Comparison of ENCODE assay signal across 26 cellular contexts in genomic region chr11:114343020-114343419, GRCh38. TPM values are rescaled to one million over a fixed set of nuclear protein-coding genes. Genes with fewer than 3 reads are reported as not detected.
DNase-seq lines count a peak whose midpoint lies in the region; ATAC-seq, FAIRE-seq and TF ChIP-seq lines count a peak whose summit lies in the region.
"Had no signal": no experiment of that assay in that cellular context is flagged by ENCODE, and none has a peak within 500 bp of the region (broad histone marks: within the 10 kb centered on the region; RNA-seq: fewer than 3 reads in every experiment).

No MANE protein-coding gene starts in this region.

- H4K20me1 ChIP-seq in MM.1S (ENCODE audit: insufficient read depth, low read length) (no peaks in the 10 kb centered on the region), PC-3 (ENCODE audit: low read length) (no peaks in the 10 kb centered on the region), H1 (replicated peaks in 1 of 2; ENCODE audit: control insufficient read depth in 1 of 2, insufficient read depth in 2 of 2, low read length in 2 of 2) (no peaks in the 10 kb centered on the region)
- H4K20me1 ChIP-seq: BLaER1 treated with 17β-estradiol and CSF1 and Interleukin-3, amounts not matched to agents 10 nM and 100 nM had no signal

- no peak overlapping the region for H2BK12ac ChIP-seq in H1 (ENCODE audit: low read depth, low read length)

- no peak overlapping the region for H2BK120ac ChIP-seq in H1 (replicated peaks; ENCODE audit: low read depth, low read length)

- H2BK15ac ChIP-seq in H1 (ENCODE audit: low read length) = no peak overlapping the region

- no peak overlapping the region for H4K91ac ChIP-seq in H1 (replicated peaks; ENCODE audit: insufficient read length, low read length)

- no peaks in the 10 kb centered on the region for H3K79me1 ChIP-seq in H1 (ENCODE audit: low read depth, low read length)

- no peaks in the 10 kb centered on the region for H3K79me2 ChIP-seq in MM.1S (ENCODE audit: low read length)
- no peaks in the 10 kb centered on the region for H3K79me2 ChIP-seq in PC-3 (ENCODE audit: low read length)
- H3K79me2 ChIP-seq in H1 (ENCODE audit: control insufficient read depth in 1 of 2, insufficient read depth in 2 of 2, low read length in 2 of 2) = no peaks in the 10 kb centered on the region

- no peak for TF ChIP-seq CTCF in MM.1S (IDR thresholded peaks at IDR 0.05; ENCODE audit: low read length)
- TF ChIP-seq CTCF in PC-3 (conservative IDR thresholded peaks at IDR 0.05; ENCODE audit: low read depth, low read length) = no peak
- TF ChIP-seq CTCF in H1 (IDR thresholded peaks at IDR 0.05; ENCODE audit: control extremely low read depth in 1 of 3, insufficient read depth in 1 of 3, low read depth in 1 of 3, low read length in 3 of 3) = no peak

- H2BK20ac ChIP-seq in H1 (ENCODE audit: low read length) = no peak overlapping the region

- H3K9me2 ChIP-seq in MM.1S (replicated peaks; ENCODE audit: insufficient read depth, low read length) (no peaks in the 10 kb centered on the region), PC-3 (replicated peaks; ENCODE audit: low read length) (no peaks in the 10 kb centered on the region)

- H3K27ac ChIP-seq in MM.1S (ENCODE audit: low read length) = peak overlapping the region; percentile 31; the same call in 1 of the 2 replicates
- H3K27ac ChIP-seq in PC-3 (ENCODE audit: low read length) = no peak overlapping the region
- no peak overlapping the region for H3K27ac ChIP-seq in H1 (ENCODE audit: low read depth, low read length)
- H3K27ac ChIP-seq: BLaER1 treated with 17β-estradiol and CSF1 and Interleukin-3, amounts not matched to agents 10 nM and 100 nM had no signal

- DNase-seq in MM.1S (no peak), PC-3 (no peak), H1 (ENCODE audit: low read depth in 1 of 2, low spot score in 2 of 2) (no peak), HuH-7.5 (ENCODE audit: low spot score) (no peak)
- DNase-seq: 8988T; ACHN; AML-193; BE2C; CD4-positive, alpha-beta T cell; CD8-positive, alpha-beta memory T cell; DMS 273 treated with DMSO at 0.1 percent for 48 hours; DMS79; EL; GDM1; HFFc6 had no signal

- CTCF ChIA-PET in PC-3 (lab: Charles Lee) = no interaction called here
- CTCF ChIA-PET in H1 (lab: Charles Lee; ENCODE audit: partially characterized antibody) = interaction anchor here (2.3 kb wide), 1 partner anchor 244 kb away, joined by 7 read pairs; no protein-coding TSS in a partner anchor

- H4K5ac ChIP-seq in H1 (ENCODE audit: insufficient read length, low read depth, low read length) = no peak overlapping the region

- no peak overlapping the region for H3K4me3 ChIP-seq in MM.1S (ENCODE audit: low read length)
- no peak overlapping the region for H3K4me3 ChIP-seq in PC-3 (ENCODE audit: low read length)
- H3K4me3 ChIP-seq in H1 (ENCODE audit: extremely low read depth in 1 of 4, insufficient read depth in 2 of 4, low read depth in 3 of 4, low read length in 4 of 4) = no peak overlapping the region
- H3K4me3 ChIP-seq: A549; BLaER1 treated with 17β-estradiol and CSF1 and Interleukin-3, amounts not matched to agents 10 nM and 100 nM; GM12878; GM23338; HAP-1 had no signal

- ATAC-seq in PC-3 (no peak), HG02610 (IDR thresholded peaks at IDR 0.05; ENCODE audit: unreplicated experiment) (no peak), GM21360 (IDR thresholded peaks at IDR 0.05; ENCODE audit: unreplicated experiment) (no peak)
- ATAC-seq: A549, GM12878, GM23338 had no signal

- no peak overlapping the region for H3K56ac ChIP-seq in H1 (replicated peaks; ENCODE audit: insufficient read length, low read depth, low read length)

- TF ChIP-seq EP300 in H1 (IDR thresholded peaks at IDR 0.05; ENCODE audit: borderline replicate concordance in 1 of 2, low read depth in 2 of 2, low read length in 2 of 2) = no peak

- H3K4me1 ChIP-seq in MM.1S (ENCODE audit: low read length) (peaks cover 32% of the 10 kb centered on the region), PC-3 (ENCODE audit: insufficient read depth, low read length) (peaks cover 10% of the 10 kb centered on the region; the same call in 1 of the 2 replicates), H1 (replicated peaks in 1 of 4; ENCODE audit: control insufficient read depth in 3 of 4, insufficient read depth in 4 of 4, low read length in 3 of 4) (peaks cover 0 to 4% (median 3%) of the 10 kb centered on the region in 4 experiments; a peak in 2 of 7 replicates)
- H3K4me1 ChIP-seq: HAP-1 had no signal

- no peak overlapping the region for H3K4ac ChIP-seq in H1 (replicated peaks; ENCODE audit: insufficient read length, low read depth, low read length)

- H3K4me2 ChIP-seq in MM.1S (ENCODE audit: low read depth, low read length) (no peak overlapping the region), PC-3 (ENCODE audit: low read length) (no peak overlapping the region), H1 (ENCODE audit: insufficient read depth in 1 of 2, low read depth in 2 of 2, low read length in 2 of 2) (no peak overlapping the region)
- H3K4me2 ChIP-seq: A549; BLaER1 treated with 17β-estradiol and CSF1 and Interleukin-3, amounts not matched to agents 10 nM and 100 nM; GM23338 had no signal

- TF ChIP-seq RAD21 in H1 (IDR thresholded peaks at IDR 0.05 in 1 of 2, conservative IDR thresholded peaks at IDR 0.05 in 1 of 2; ENCODE audit: low read depth in 2 of 2, low read length in 2 of 2) = no peak

- POLR2A ChIA-PET in PC-3 (lab: Charles Lee; ENCODE audit: unreplicated experiment) = no interaction called here
- POLR2A ChIA-PET in H1 (lab: Charles Lee; ENCODE audit: partially characterized antibody) = no interaction called here

- TF ChIP-seq POLR2A in H1 (IDR thresholded peaks at IDR 0.05; ENCODE audit: control extremely low read depth in 1 of 2, low read depth in 2 of 2, low read length in 2 of 2) = no peak

- H3K9ac ChIP-seq in MM.1S (ENCODE audit: low read length) (no peak overlapping the region), PC-3 (ENCODE audit: low read length) (no peak overlapping the region), H1 (replicated peaks in 1 of 4; ENCODE audit: extremely low read depth in 1 of 4, low read depth in 3 of 4, low read length in 3 of 4) (no peak overlapping the region)
- H3K9ac ChIP-seq: BLaER1 treated with 17β-estradiol and CSF1 and Interleukin-3, amounts not matched to agents 10 nM and 100 nM had no signal

- no peak overlapping the region for H2BK5ac ChIP-seq in H1 (ENCODE audit: low read depth, low read length)

- H2AK5ac ChIP-seq in H1 (ENCODE audit: low read depth, low read length) = no peak overlapping the region

- H2AFZ ChIP-seq in MM.1S (ENCODE audit: low read length) (no peak overlapping the region), PC-3 (ENCODE audit: low read length) (peak overlapping the region; percentile 51), H1 (ENCODE audit: low read length) (0 out of 2 replicates have a peak overlapping the region, but pooled peaks have one; percentile 90)
- H2AFZ ChIP-seq: GM23338 had no signal

- 90% methylated on average over 6 of the region's 6 CpGs; no CpG with 5 or more reads in 1 of the 2 experiments for WGBS in H1 (ENCODE audit: extremely low coverage in 1 of 2, insufficient coverage in 1 of 2, insufficient read length in 1 of 2, insufficient replicate concordance in 2 of 2, low coverage in 1 of 2, low lambda C conversion rate in 2 of 2, missing lambda C conversion rate in 1 of 2), 2 experiments

- no TSS peak for BruUV-seq in PC-3 (replicated peaks; lab: Mats Ljungman, UMichigan)

- H4K8ac ChIP-seq in H1 (ENCODE audit: extremely low read depth, insufficient read depth, low read length) = no peak overlapping the region

- H3F3A ChIP-seq in MM.1S (ENCODE audit: insufficient read depth, low read length) (peaks cover 29% of the 10 kb centered on the region), PC-3 (ENCODE audit: low read length, unreplicated experiment) (no peaks in the 10 kb centered on the region)

- FAIRE-seq in H1 (lab: Jason Lieb, UNC) = no peak
- FAIRE-seq: A549, D721Med, GM12878, GM19239, H54 had no signal

- H3K36me3 ChIP-seq in MM.1S (replicated peaks; ENCODE audit: insufficient read depth, low read length) (no peaks in the 10 kb centered on the region), PC-3 (ENCODE audit: low read depth, low read length) (no peaks in the 10 kb centered on the region; the same call in 1 of the 2 replicates), H1 (ENCODE audit: control insufficient read depth in 2 of 4, insufficient read depth in 4 of 4, low read length in 3 of 4) (no peaks in the 10 kb centered on the region)
- H3K36me3 ChIP-seq: BE2C; BLaER1 treated with 17β-estradiol and CSF1 and Interleukin-3, amounts not matched to agents 10 nM and 100 nM; HAP-1 had no signal

- H3K23me2 ChIP-seq in H1 (ENCODE audit: low read depth, low read length) = no peaks in the 10 kb centered on the region

- no peak overlapping the region for H3K14ac ChIP-seq in H1 (ENCODE audit: insufficient read length)

- no peaks in the 10 kb centered on the region for H3K9me3 ChIP-seq in MM.1S (replicated peaks; ENCODE audit: insufficient read depth, low read length)
- no peaks in the 10 kb centered on the region for H3K9me3 ChIP-seq in PC-3 (ENCODE audit: low read length)
- H3K9me3 ChIP-seq in H1 (ENCODE audit: insufficient read depth in 2 of 2, low read depth in 1 of 2, low read length in 1 of 2) = peaks cover 7% of the 10 kb centered on the region in 2 experiments; a peak in 3 of 4 replicates
- H3K9me3 ChIP-seq: A549, BE2C, HAP-1 had no signal

- no peak overlapping the region for H3K23ac ChIP-seq in H1 (ENCODE audit: insufficient read length)

- no peak overlapping the region for H3K18ac ChIP-seq in H1 (ENCODE audit: extremely low read depth, low read length)

- intact Hi-C loops in PC-3 (cut with micrococcal nuclease) = loop anchor here (5.0 kb wide), 1 partner anchor 244 kb away; no protein-coding TSS in a partner anchor

- H3K27me3 ChIP-seq in MM.1S (replicated peaks; ENCODE audit: insufficient read depth, low read length) = no peaks in the 10 kb centered on the region
- H3K27me3 ChIP-seq in PC-3 (ENCODE audit: low read length) = no peaks in the 10 kb centered on the region
- H3K27me3 ChIP-seq in H1 (replicated peaks in 1 of 4; ENCODE audit: control insufficient read depth in 3 of 4, extremely low read depth in 1 of 4, insufficient read depth in 3 of 4, low read length in 3 of 4) = no peaks in the 10 kb centered on the region
- H3K27me3 ChIP-seq: BLaER1 treated with 17β-estradiol and CSF1 and Interleukin-3, amounts not matched to agents 10 nM and 100 nM had no signal

RNA-seq across cellular contexts. Expression of gene NNMT, which starts 46.8 kb away (rescaled TPM):
- total RNA-seq in PC-3 (2014; rRNA removed) = 20.8 and 23.3 TPM in 2 replicates
- total RNA-seq in H1 (2021; fragmentation: NEBNext Ultra II Directional; extraction: Animal tissue kit (Norgen Biotek cat#: 25700)) = not detected in 2 replicates
- polyA plus RNA-seq in H1 (2011; rRNA removed) = 0.38 TPM in 1 of 2 replicates, not detected in the other
- polyA plus RNA-seq in H1 (2011; cell fraction: cytosol; rRNA removed) = not detected
- polyA plus RNA-seq in H1 (2011; cell fraction: nucleus; rRNA removed) = not detected
- polyA plus RNA-seq in H1 (2012, experiment 1 of 2) = not detected in 4 replicates
- polyA plus RNA-seq in H1 (2012, experiment 2 of 2) = 0.67 TPM
- 0.04 TPM for polyA plus RNA-seq in H1 (2013, experiment 1 of 2)
- not detected for polyA plus RNA-seq in H1 (2013, experiment 2 of 2)
- not detected in 2 replicates for polyA minus RNA-seq in H1 (2011; rRNA and poly(A)+ RNA removed)
- polyA minus RNA-seq in H1 (2011; cell fraction: cytosol; rRNA and poly(A)+ RNA removed) = not detected
- 3.0 TPM for polyA minus RNA-seq in H1 (2011; cell fraction: nucleus; rRNA and poly(A)+ RNA removed)
- total RNA-seq: CD4-positive, alpha-beta T cell; CD8-positive, alpha-beta memory T cell; GM12878; GM23338 had no signal
- polyA plus RNA-seq: CD14-positive monocyte; CD8-positive, alpha-beta memory T cell had no signal

RNA-seq across cellular contexts. Expression of gene C11orf71, which starts 57.3 kb away (rescaled TPM):
- 5.0 and 8.1 TPM in 2 replicates for total RNA-seq in PC-3 (2014; rRNA removed)
- total RNA-seq in H1 (2021; fragmentation: NEBNext Ultra II Directional; extraction: Animal tissue kit (Norgen Biotek cat#: 25700)) = 5.4 and 5.8 TPM in 2 replicates
- 8.7 and 13.4 TPM in 2 replicates for polyA plus RNA-seq in H1 (2011; rRNA removed)
- polyA plus RNA-seq in H1 (2011; cell fraction: cytosol; rRNA removed) = 9.3 TPM
- polyA plus RNA-seq in H1 (2011; cell fraction: nucleus; rRNA removed) = 9.2 TPM
- 3.5 to 4.8 TPM (median 3.7 TPM) in 4 replicates for polyA plus RNA-seq in H1 (2012, experiment 1 of 2)
- 2.1 TPM for polyA plus RNA-seq in H1 (2012, experiment 2 of 2)
- 6.7 TPM for polyA plus RNA-seq in H1 (2013, experiment 1 of 2)
- 5.9 TPM for polyA plus RNA-seq in H1 (2013, experiment 2 of 2)
- polyA minus RNA-seq in H1 (2011; rRNA and poly(A)+ RNA removed) = 5.9 and 6.0 TPM in 2 replicates
- polyA minus RNA-seq in H1 (2011; cell fraction: cytosol; rRNA and poly(A)+ RNA removed) = 5.1 TPM
- polyA minus RNA-seq in H1 (2011; cell fraction: nucleus; rRNA and poly(A)+ RNA removed) = 11.4 TPM

RNA-seq across cellular contexts. Expression of gene RBM7, which starts 57.4 kb away (rescaled TPM):
- total RNA-seq in PC-3 (2014; rRNA removed) = 18.4 and 30.1 TPM in 2 replicates
- 45.7 and 48.3 TPM in 2 replicates for total RNA-seq in H1 (2021; fragmentation: NEBNext Ultra II Directional; extraction: Animal tissue kit (Norgen Biotek cat#: 25700))
- polyA plus RNA-seq in H1 (2011; rRNA removed) = 11.1 and 18.0 TPM in 2 replicates
- 18.0 TPM for polyA plus RNA-seq in H1 (2011; cell fraction: cytosol; rRNA removed)
- 11.6 TPM for polyA plus RNA-seq in H1 (2011; cell fraction: nucleus; rRNA removed)
- 32.5 to 47.5 TPM (median 37.4 TPM) in 4 replicates for polyA plus RNA-seq in H1 (2012, experiment 1 of 2)
- 4.5 TPM for polyA plus RNA-seq in H1 (2012, experiment 2 of 2)
- polyA plus RNA-seq in H1 (2013, experiment 1 of 2) = 36.8 TPM
- 37.6 TPM for polyA plus RNA-seq in H1 (2013, experiment 2 of 2)
- 76.7 and 127 TPM in 2 replicates for polyA minus RNA-seq in H1 (2011; rRNA and poly(A)+ RNA removed)
- 38.1 TPM for polyA minus RNA-seq in H1 (2011; cell fraction: cytosol; rRNA and poly(A)+ RNA removed)
- polyA minus RNA-seq in H1 (2011; cell fraction: nucleus; rRNA and poly(A)+ RNA removed) = 48.4 TPM

Comparison
In these comparisons a context has a peak if more than half of its experiments do, and no peak if none do; other contexts are left out.
1. RNA of gene NNMT, which starts 46.8 kb away (total RNA-seq): 20.8 to 23.3 TPM in PC-3; not detected in H1; every median in the first group is over 10 times any median in the second.